In genomic region chr3:179646177-179646576, GRCh38 we compare ENCODE assay signal across 8 cellular contexts.
"Had no signal": no experiment of that assay in that cellular context is flagged by ENCODE, and none has a peak within 500 bp of the region (broad histone marks: within the 10 kb centered on the region; RNA-seq: fewer than 3 reads in every experiment).

No MANE protein-coding gene starts in this region.

- H3K36me3 ChIP-seq: HAP-1 had no signal

- H3K4me3 ChIP-seq: GM23248, HAP-1 had no signal

- H3K9me3 ChIP-seq: HAP-1 had no signal

- H2AFZ ChIP-seq: GM23248 had no signal

- ATAC-seq: HCT116, HepG2 had no signal

- H3K9ac ChIP-seq: GM23248 had no signal

- H3K27ac ChIP-seq: GM23248, HL-60 had no signal

- H3K4me1 ChIP-seq: HAP-1 had no signal

- DNase-seq: GM23248, GOT3, H7, KBM-7 had no signal
